In genomic region chr20:14922503-14923267, GRCh38 we compare ENCODE assay signal across 25 cellular contexts.
"Had no signal": no experiment of that assay in that cellular context is flagged by ENCODE, and none has a peak within 500 bp of the region (broad histone marks: within the 10 kb centered on the region; RNA-seq: fewer than 3 reads in every experiment).

No MANE protein-coding gene starts in this region.

- H3K27ac ChIP-seq: SJSA1, VCaP had no signal

- H3K4me3 ChIP-seq: SJSA1 had no signal

- FAIRE-seq: astrocyte, RCC 7860 had no signal

- DNase-seq: activated CD4-positive, alpha-beta memory T cell treated with anti-CD3 and anti-CD28 coated beads for 36 hours; activated CD4-positive, alpha-beta T cell treated with anti-CD3 and anti-CD28 coated beads, Interleukin-2, amount 10 ng/mL, durations not matched to agents 7 days and 5 days; activated CD4-positive, CD25-positive, alpha-beta regulatory T cell; activated CD8-positive, alpha-beta memory T cell treated with anti-CD3 and anti-CD28 coated beads for 24 hours; activated effector memory CD4-positive, alpha-beta T cell treated with anti-CD3 and anti-CD28 coated beads, Interleukin-2, amount 50 U/mL, for 16 hours; activated naive CD4-positive, alpha-beta T cell treated with Interleukin-2 at 50 U/mL for 16 hours; activated naive CD8-positive, alpha-beta T cell treated with anti-CD3 and anti-CD28 coated beads, Interleukin-2, amount 50 U/mL, for 24 hours; activated T-cell treated with anti-CD3 and anti-CD28 coated beads, Interleukin-2, amount 50 U/mL, for 4 hours; amygdala; Kasumi-1; KBM-7; NCI-H1105 treated with DMSO at 0.1 percent for 48 hours; NCI-H1436 treated with DMSO at 0.1 percent for 48 hours; NCI-H187; NCI-H2081; NCI-H526; NCI-H82; PC-3; SHP77; T-cell had no signal

- H3K36me3 ChIP-seq: SJSA1 had no signal

- ATAC-seq: activated naive CD4-positive, alpha-beta T cell treated with anti-CD3 and anti-CD28 coated beads, Interleukin-2, amount 50 U/mL, for 72 hours; activated naive CD8-positive, alpha-beta T cell treated with anti-CD3 and anti-CD28 coated beads, Interleukin-2, amount 50 U/mL, for 24 hours; activated T-cell treated with anti-CD3 and anti-CD28 coated beads, Interleukin-2, amount 50 U/mL, for 4 hours; PC-3; T-cell had no signal

- H3K27me3 ChIP-seq: SJSA1 had no signal
